ENCODE assay signal across 22 cellular contexts in the genomic region with DNA sequence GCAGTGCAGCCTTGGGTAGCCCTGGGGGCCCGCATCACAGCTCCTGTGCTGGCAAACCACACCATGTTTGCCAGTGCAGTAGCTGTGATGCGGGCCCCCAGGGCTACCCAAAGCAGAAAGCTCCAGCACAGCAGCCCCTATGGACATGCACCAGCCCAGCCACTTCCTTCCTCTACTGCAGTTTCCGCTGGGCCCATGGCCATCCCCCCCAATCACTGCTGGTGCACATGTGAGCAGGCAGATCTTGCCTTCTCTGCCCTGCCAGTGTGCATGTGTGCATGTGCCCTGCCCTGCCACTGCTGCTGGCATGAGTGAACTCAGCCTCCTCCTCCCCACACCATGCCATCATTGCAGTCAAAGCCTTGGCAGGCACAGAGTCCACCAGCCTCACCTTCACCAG.
"Had no signal": no experiment of that assay in that cellular context is flagged by ENCODE, and none has a peak within 500 bp of the region (broad histone marks: within the 10 kb centered on the region; RNA-seq: fewer than 3 reads in every experiment).

No MANE protein-coding gene starts in this region.

- H3K27me3 ChIP-seq: colonic mucosa, esophagus squamous epithelium, gastrocnemius medialis, left lung had no signal

- H3K27ac ChIP-seq: colonic mucosa, epithelial cell of prostate, esophagus squamous epithelium, gastrocnemius medialis, heart right ventricle, left lung, lower lobe of right lung had no signal

- DNase-seq: colonic mucosa; cortex of kidney; effector CD8-positive, alpha-beta T cell; effector memory CD8-positive, alpha-beta T cell; endodermal cell; erythroblast; esophagus squamous epithelium; foreskin fibroblast; foreskin melanocyte; gastrocnemius medialis; glutamatergic neuron; head of caudate nucleus; heart right ventricle; hippocampal formation; kidney glomerular epithelial cell; left lung; left ventricle myocardium superior; lower lobe of right lung; mesenchymal stem cell; mucosa of descending colon had no signal

- H3K4me3 ChIP-seq: colonic mucosa, esophagus squamous epithelium, gastrocnemius medialis, heart right ventricle, left lung, lower lobe of right lung, mucosa of descending colon had no signal

- ATAC-seq: effector memory CD8-positive, alpha-beta T cell; esophagus mucosa; gastrocnemius medialis; heart right ventricle; left lung; left ventricle myocardium superior; lower lobe of right lung; mucosa of descending colon had no signal

- H3K4me1 ChIP-seq: colonic mucosa, esophagus squamous epithelium, gastrocnemius medialis, heart right ventricle, left lung, lower lobe of right lung had no signal

- H3K36me3 ChIP-seq: colonic mucosa, esophagus squamous epithelium, gastrocnemius medialis, heart right ventricle, left lung, lower lobe of right lung had no signal

- H3K9me3 ChIP-seq: colonic mucosa, esophagus squamous epithelium, gastrocnemius medialis, heart right ventricle, left lung, lower lobe of right lung, mucosa of descending colon had no signal
